ENCODE assay signal across 2 cellular contexts in the genomic region with DNA sequence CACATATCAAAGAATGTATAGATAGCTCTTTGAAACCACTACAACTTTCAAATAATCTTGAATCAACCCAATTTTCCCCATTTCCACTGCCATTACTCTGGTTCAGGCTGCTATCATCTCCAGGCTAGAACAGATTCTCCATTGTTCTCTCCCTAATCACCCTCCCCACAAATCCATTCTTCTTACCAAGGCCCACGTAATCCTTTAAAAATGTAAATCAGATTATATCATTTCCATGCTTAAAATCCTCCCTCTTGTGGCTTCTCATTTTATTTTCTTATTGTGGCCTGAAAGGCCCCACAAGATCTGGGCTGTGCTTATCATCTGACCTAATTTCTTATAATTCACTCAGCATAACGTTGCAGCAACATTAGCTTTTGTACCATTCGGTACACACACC.
TF ChIP-seq lines count a peak whose summit lies in the region.

No MANE protein-coding gene starts in this region.

TF ChIP-seq in SK-N-SH, 30 proteins besides CTCF, POLR2A, EP300 and RAD21 (continued from another document):
- TF ChIP-seq IRF3 (IDR thresholded peaks at IDR 0.05; ENCODE audit: low read depth, low read length) (no peak), CHD2 (IDR thresholded peaks at IDR 0.05; ENCODE audit: low read length, partially characterized antibody) (no peak), TCF12 (IDR thresholded peaks at IDR 0.05) (peak; percentile 49; the same call in 1 of the 2 replicates), YY1 (IDR thresholded peaks at IDR 0.05; ENCODE audit: low read depth) (no peak), FOXJ3 (CRISPR knock-in tag; IDR thresholded peaks at IDR 0.05) (no peak), GATA2 (CRISPR knock-in tag; IDR thresholded peaks at IDR 0.05) (no peak), RCOR1 (IDR thresholded peaks at IDR 0.05; ENCODE audit: low read length) (no peak), SIN3A (IDR thresholded peaks at IDR 0.05; ENCODE audit: borderline replicate concordance, low read depth, low read length) (no peak), MAX (IDR thresholded peaks at IDR 0.05; ENCODE audit: low read depth) (no peak), MEF2A (IDR thresholded peaks at IDR 0.05; ENCODE audit: borderline replicate concordance, low read depth) (no peak), FOXM1 (IDR thresholded peaks at IDR 0.05; ENCODE audit: low read depth) (no peak), TEAD4 (IDR thresholded peaks at IDR 0.05; ENCODE audit: borderline replicate concordance, insufficient read depth) (0 out of 2 replicates have a peak, but pooled peaks have one; percentile 55), FOSL2 (IDR thresholded peaks at IDR 0.05; ENCODE audit: borderline replicate concordance, low read depth) (peak; percentile 40; the same call in 1 of the 2 replicates), POLR2AphosphoS5 (IDR thresholded peaks at IDR 0.05; ENCODE audit: low read depth, low read length) (no peak), RFX5 (IDR thresholded peaks at IDR 0.05; ENCODE audit: low read length) (no peak)
- TF ChIP-seq, protein P1, sequence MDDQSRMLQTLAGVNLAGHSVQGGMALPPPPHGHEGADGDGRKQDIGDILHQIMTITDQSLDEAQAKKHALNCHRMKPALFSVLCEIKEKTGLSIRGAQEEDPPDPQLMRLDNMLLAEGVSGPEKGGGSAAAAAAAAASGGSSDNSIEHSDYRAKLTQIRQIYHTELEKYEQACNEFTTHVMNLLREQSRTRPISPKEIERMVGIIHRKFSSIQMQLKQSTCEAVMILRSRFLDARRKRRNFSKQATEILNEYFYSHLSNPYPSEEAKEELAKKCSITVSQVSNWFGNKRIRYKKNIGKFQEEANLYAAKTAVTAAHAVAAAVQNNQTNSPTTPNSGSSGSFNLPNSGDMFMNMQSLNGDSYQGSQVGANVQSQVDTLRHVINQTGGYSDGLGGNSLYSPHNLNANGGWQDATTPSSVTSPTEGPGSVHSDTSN (IDR thresholded peaks at IDR 0.05): peak; percentile 8; the same call in 1 of the 2 replicates

TF ChIP-seq in SK-N-SH treated with all-trans-retinoic acid at 6 μM for 48 hours, 23 proteins besides CTCF, POLR2A, EP300 and RAD21 (continued from another document):
- TF ChIP-seq TSHZ2 (CRISPR knock-in tag; IDR thresholded peaks at IDR 0.05) (no peak), TOX (CRISPR knock-in tag; IDR thresholded peaks at IDR 0.05; ENCODE audit: borderline replicate concordance) (no peak), ZNF565 (CRISPR knock-in tag; conservative IDR thresholded peaks at IDR 0.05; ENCODE audit: low read depth) (no peak), TCF4 (CRISPR knock-in tag; IDR thresholded peaks at IDR 0.05; ENCODE audit: borderline replicate concordance) (no peak), ZNF70 (CRISPR knock-in tag; IDR thresholded peaks at IDR 0.05) (no peak)
- TF ChIP-seq, protein P2, sequence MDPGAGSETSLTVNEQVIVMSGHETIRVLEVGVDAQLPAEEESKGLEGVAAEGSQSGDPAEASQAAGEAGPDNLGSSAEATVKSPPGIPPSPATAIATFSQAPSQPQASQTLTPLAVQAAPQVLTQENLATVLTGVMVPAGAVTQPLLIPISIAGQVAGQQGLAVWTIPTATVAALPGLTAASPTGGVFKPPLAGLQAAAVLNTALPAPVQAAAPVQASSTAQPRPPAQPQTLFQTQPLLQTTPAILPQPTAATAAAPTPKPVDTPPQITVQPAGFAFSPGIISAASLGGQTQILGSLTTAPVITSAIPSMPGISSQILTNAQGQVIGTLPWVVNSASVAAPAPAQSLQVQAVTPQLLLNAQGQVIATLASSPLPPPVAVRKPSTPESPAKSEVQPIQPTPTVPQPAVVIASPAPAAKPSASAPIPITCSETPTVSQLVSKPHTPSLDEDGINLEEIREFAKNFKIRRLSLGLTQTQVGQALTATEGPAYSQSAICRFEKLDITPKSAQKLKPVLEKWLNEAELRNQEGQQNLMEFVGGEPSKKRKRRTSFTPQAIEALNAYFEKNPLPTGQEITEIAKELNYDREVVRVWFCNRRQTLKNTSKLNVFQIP (CRISPR knock-in tag; IDR thresholded peaks at IDR 0.05; ENCODE audit: borderline replicate concordance, low read depth): no peak
TF ChIP-seq in SK-N-SH treated with all-trans-retinoic acid at 6 μM for 48 hours: peak in this region for 0.
